In genomic region chr7:5670173-5670933, GRCh38 we compare ENCODE assay signal across 10 cellular contexts.
A peak's percentile ranks its signal among the peaks of the same experiment; 100 is the strongest.
DNase-seq lines count a peak whose midpoint lies in the region; FAIRE-seq and TF ChIP-seq lines count a peak whose summit lies in the region.
"Had no signal": no experiment of that assay in that cellular context is flagged by ENCODE, and none has a peak within 500 bp of the region (broad histone marks: within the 10 kb centered on the region; RNA-seq: fewer than 3 reads in every experiment).

No MANE protein-coding gene starts in this region.

- no peak for TF ChIP-seq CTCF in SU-DHL-6 (IDR thresholded peaks at IDR 0.05; ENCODE audit: insufficient read depth, low read length, poor library complexity, severe bottlenecking)
- TF ChIP-seq CTCF in kidney (IDR thresholded peaks at IDR 0.05; ENCODE audit: borderline replicate concordance, extremely low read depth, insufficient read depth) = no peak

- DNase-seq in HuH-7 (ENCODE audit: low spot score) (peak; percentile 59), kidney (no peak), retina (no peak), NCI-H748 (lab: John Stamatoyannopoulos, UW; ENCODE audit: unreplicated experiment) (no peak)
- DNase-seq: activated CD8-positive, alpha-beta memory T cell treated with anti-CD3 and anti-CD28 coated beads, Interleukin-2, amount 10 ng/mL, durations not matched to agents 7 days and 5 days; RPMI8226 had no signal

- H3F3A ChIP-seq in SU-DHL-6 (ENCODE audit: insufficient read depth) = peaks cover 6% of the 10 kb centered on the region; the same call in 1 of the 2 replicates

- H2AFZ ChIP-seq in SU-DHL-6 (ENCODE audit: low read depth, low read length, severe bottlenecking) = peak overlapping the region; percentile 3

- no peaks in the 10 kb centered on the region for H3K79me2 ChIP-seq in SU-DHL-6 (ENCODE audit: insufficient read depth, low read length)

- no peaks in the 10 kb centered on the region for H3K9me2 ChIP-seq in SU-DHL-6 (replicated peaks; ENCODE audit: insufficient read depth, low read length)

- H3K9ac ChIP-seq in SU-DHL-6 (ENCODE audit: low read length) (no peak overlapping the region), stomach smooth muscle (ENCODE audit: low read length in 2 of 2) (peak overlapping the region; percentile 25 to 38), kidney (ENCODE audit: low read length in 2 of 2) (no peak overlapping the region)

- H3K27ac ChIP-seq in SU-DHL-6 (ENCODE audit: low read depth, low read length) (peak overlapping the region; percentile 39), layer of hippocampus (ENCODE audit: low read depth, low read length) (peak overlapping the region; percentile 47), stomach smooth muscle (ENCODE audit: low read length) (peak overlapping the region; percentile 74), kidney (ENCODE audit: low read depth in 2 of 2, low read length in 2 of 2) (no peak overlapping the region)

- no peak overlapping the region for H3K4me3 ChIP-seq in SU-DHL-6 (ENCODE audit: insufficient read depth, low read length, poor library complexity, severe bottlenecking)
- no peak overlapping the region for H3K4me3 ChIP-seq in stomach smooth muscle (ENCODE audit: low read length in 2 of 2)
- H3K4me3 ChIP-seq in kidney (ENCODE audit: low read length in 2 of 2) = no peak overlapping the region

- no peak for FAIRE-seq in kidney (lab: Jason Lieb, UNC)
- FAIRE-seq: colon had no signal

- peak overlapping the region; percentile 26 for H3K4me2 ChIP-seq in SU-DHL-6 (ENCODE audit: low read depth, low read length, poor library complexity, severe bottlenecking)

- H3K36me3 ChIP-seq in SU-DHL-6 (ENCODE audit: low read length) (no peaks in the 10 kb centered on the region), stomach smooth muscle (ENCODE audit: control insufficient read depth in 2 of 2, insufficient read depth in 2 of 2, low read length in 2 of 2) (peaks cover 4 to 12% of the 10 kb centered on the region in 2 donors), kidney (ENCODE audit: control insufficient read depth in 1 of 2, insufficient read depth in 2 of 2, low read length in 2 of 2) (no peaks in the 10 kb centered on the region)

- H3K27me3 ChIP-seq in SU-DHL-6 (ENCODE audit: low read length) (no peaks in the 10 kb centered on the region), layer of hippocampus (ENCODE audit: control insufficient read depth, insufficient read depth, low read length) (no peaks in the 10 kb centered on the region), stomach smooth muscle (ENCODE audit: control insufficient read depth in 1 of 2, insufficient read depth in 2 of 2, low read length in 2 of 2) (no peaks in the 10 kb centered on the region)

- H3K9me3 ChIP-seq in SU-DHL-6 (ENCODE audit: insufficient read depth, low read length) = no peaks in the 10 kb centered on the region
- H3K9me3 ChIP-seq in stomach smooth muscle (ENCODE audit: control insufficient read depth in 2 of 2, low read length in 2 of 2) = no peaks in the 10 kb centered on the region
- no peaks in the 10 kb centered on the region for H3K9me3 ChIP-seq in kidney (ENCODE audit: control insufficient read depth in 1 of 2, low read length in 2 of 2)

- H4K20me1 ChIP-seq in SU-DHL-6 (ENCODE audit: low read depth, low read length) = no peaks in the 10 kb centered on the region

- H3K4me1 ChIP-seq in stomach smooth muscle (ENCODE audit: control insufficient read depth, insufficient read depth, low read length) (peaks cover 62% of the 10 kb centered on the region), kidney (ENCODE audit: control insufficient read depth in 1 of 2, insufficient read depth in 1 of 2, low read depth in 1 of 2, low read length in 2 of 2) (peaks cover 5 to 11% of the 10 kb centered on the region in 2 donors)

- intact Hi-C loops in kidney (cut with DNase I) = loop anchor here (10.0 kb wide), 1 partner anchor 176 kb away; no protein-coding TSS in a partner anchor

Comparison
In these comparisons a context has a peak if more than half of its experiments do, and no peak if none do; other contexts are left out.
1. H3K27ac ChIP-seq: peak in SU-DHL-6 (single experiment), layer of hippocampus (single experiment) and stomach smooth muscle (single experiment); none in kidney (0 of 2).
2. H3K9ac ChIP-seq: peak in stomach smooth muscle (2 of 2); none in SU-DHL-6 (single experiment) and kidney (0 of 2).